In genomic region chr11:76733906-76734305, GRCh38 we compare ENCODE assay signal across 8 cellular contexts. TPM values are rescaled to one million over a fixed set of nuclear protein-coding genes. Genes with fewer than 3 reads are reported as not detected.
DNase-seq lines count a peak whose midpoint lies in the region; ATAC-seq, FAIRE-seq and TF ChIP-seq lines count a peak whose summit lies in the region.
"Not testable (repeated sequence)": the region's sequence is repeated elsewhere in the genome, so short reads cannot be mapped to it uniquely, and the experiment has no call there.

No MANE protein-coding gene starts in this region.

- H3K27me3 ChIP-seq in keratinocyte (ENCODE audit: control insufficient read depth, extremely low read depth, insufficient read depth, low read length); small intestine (ENCODE audit: control insufficient read depth in 2 of 2, insufficient read depth in 2 of 2, low read length in 2 of 2): not testable (repeated sequence)

- H4K20me1 ChIP-seq in keratinocyte (ENCODE audit: control insufficient read depth, extremely low read depth, insufficient read depth, low read length) = not testable (repeated sequence)

- H3K36me3 ChIP-seq in keratinocyte (ENCODE audit: control insufficient read depth in 2 of 2, extremely low read depth in 1 of 2, insufficient read depth in 2 of 2, low read length in 2 of 2); small intestine (ENCODE audit: control insufficient read depth in 2 of 2, insufficient read depth in 2 of 2, low read length in 2 of 2): not testable (repeated sequence)

- peaks cover 28 to 29% of the 10 kb centered on the region in 2 donors for H3K27me3 Mint-ChIP-seq in effector memory CD8-positive, alpha-beta T cell

- not testable (repeated sequence) for H3K79me2 ChIP-seq in keratinocyte (ENCODE audit: control insufficient read depth, insufficient read depth, low read length)

- DNase-seq in AG09309 (ENCODE audit: low read depth) = peak; percentile 10
- DNase-seq in NCI-H128 (lab: John Stamatoyannopoulos, UW; ENCODE audit: unreplicated experiment) = peak; percentile 91
- peak; percentile 69 for DNase-seq in RKO (ENCODE audit: low spot score)
- DNase-seq in activated CD8-positive, alpha-beta memory T cell treated with anti-CD3 and anti-CD28 coated beads, Interleukin-2, amount 50 U/mL, for 48 hours = peak; percentile 67
- peak; percentile 15 to 43 (median 30) for DNase-seq in effector memory CD8-positive, alpha-beta T cell
- peak; percentile 49 for DNase-seq in keratinocyte (ENCODE audit: low read depth, low spot score)
- DNase-seq in small intestine = peak; percentile 93

- not testable (repeated sequence) for H2AFZ ChIP-seq in keratinocyte (ENCODE audit: control insufficient read depth, low read length)

- not testable (repeated sequence) for H3K9me3 Mint-ChIP-seq in effector memory CD8-positive, alpha-beta T cell

- peak; percentile 51 for ATAC-seq in GM18868 (IDR thresholded peaks at IDR 0.05; ENCODE audit: unreplicated experiment)
- peak; percentile 71 for ATAC-seq in effector memory CD8-positive, alpha-beta T cell (replicated peaks)

- not testable (repeated sequence) for H3K4me1 ChIP-seq in keratinocyte (ENCODE audit: control insufficient read depth, extremely low read depth, insufficient read depth, low read length); small intestine (ENCODE audit: control insufficient read depth in 2 of 2, insufficient read depth in 1 of 2, low read depth in 1 of 2, low read length in 1 of 2)

- H3K9me1 ChIP-seq in keratinocyte (ENCODE audit: control insufficient read depth, extremely low read depth, insufficient read depth, low read length) = not testable (repeated sequence)

- peak; percentile 61 for TF ChIP-seq CTCF in AG09309 (IDR thresholded peaks at IDR 0.05; ENCODE audit: control insufficient read depth, insufficient read depth, low read depth, low read length, missing control alignments)
- peak; percentile 40 to 63 (median 46) for TF ChIP-seq CTCF in keratinocyte (optimal IDR thresholded peaks at IDR 0.05 in 1 of 3, IDR thresholded peaks at IDR 0.05 in 1 of 3, conservative IDR thresholded peaks at IDR 0.05 in 1 of 3; ENCODE audit: extremely low read depth in 1 of 3, insufficient read depth in 2 of 3, low read length in 3 of 3)

- H3K4me3 Mint-ChIP-seq in effector memory CD8-positive, alpha-beta T cell = not testable (repeated sequence)

- H3K9me3 ChIP-seq in keratinocyte (ENCODE audit: control insufficient read depth, low read depth, low read length); small intestine (ENCODE audit: control insufficient read depth, low read depth): not testable (repeated sequence)

- not testable (repeated sequence) for H3K4me1 Mint-ChIP-seq in effector memory CD8-positive, alpha-beta T cell (ENCODE audit: low read depth in 2 of 2)

- dilution Hi-C loops in keratinocyte (cut with MboI; ENCODE audit: extremely low pct_ligation_motif_present, low sequenced_read_pairs) = not testable (repeated sequence)

- H3K4me3 ChIP-seq in AG09309 (ENCODE audit: control insufficient read depth, low read depth, low read length); keratinocyte (ENCODE audit: control insufficient read depth in 2 of 3, extremely low read depth in 1 of 3, insufficient read depth in 2 of 3, low read depth in 1 of 3, low read length in 3 of 3); small intestine (ENCODE audit: low read depth in 1 of 2, low read length in 2 of 2): not testable (repeated sequence)

- H3K9ac ChIP-seq in keratinocyte (ENCODE audit: control insufficient read depth, extremely low read depth, insufficient read depth, low read length) = not testable (repeated sequence)

- H3K4me2 ChIP-seq in keratinocyte (ENCODE audit: control insufficient read depth, extremely low read depth, insufficient read depth, low read depth, low read length) = not testable (repeated sequence)

- 12 to 27% (median 22%) methylated on average over 2 to 3 of the region's 3 CpGs for WGBS in small intestine, 3 donors

- not testable (repeated sequence) for H3K27ac ChIP-seq in keratinocyte (ENCODE audit: control insufficient read depth, insufficient read depth, low read length); small intestine (ENCODE audit: low read depth in 1 of 2, low read length in 1 of 2)

- H3K27ac Mint-ChIP-seq in effector memory CD8-positive, alpha-beta T cell = not testable (repeated sequence)

- FAIRE-seq in keratinocyte (lab: Jason Lieb, UNC); small intestine (lab: Jason Lieb, UNC): not testable (repeated sequence)

- not testable (repeated sequence) for H3K36me3 Mint-ChIP-seq in effector memory CD8-positive, alpha-beta T cell (ENCODE audit: insufficient read depth)

RNA-seq across cellular contexts. Expression of gene TSKU, which starts 49.2 kb away (rescaled TPM):
- polyA plus RNA-seq in keratinocyte = 22.8 to 36.1 TPM (median 35.8 TPM) in 3 replicates
- polyA plus RNA-seq in keratinocyte (2011; ENCODE audit: low read depth) = 3.6 TPM
- 23.3 and 32.4 TPM in 2 replicates for polyA plus RNA-seq in keratinocyte (2011; cell fraction: cytosol; rRNA removed)
- polyA plus RNA-seq in keratinocyte (2011; cell fraction: nucleus; rRNA removed) = 46.7 and 64.8 TPM in 2 replicates
- polyA plus RNA-seq in keratinocyte (2012; ENCODE audit: low replicate concordance) = 24.0 and 42.3 TPM in 2 replicates
- polyA minus RNA-seq in keratinocyte = 27.5 to 79.8 TPM (median 38.8 TPM) in 3 replicates
- polyA minus RNA-seq in keratinocyte (2011; cell fraction: cytosol; rRNA and poly(A)+ RNA removed) = 58.9 TPM
- polyA minus RNA-seq in keratinocyte (2011; cell fraction: nucleus; rRNA and poly(A)+ RNA removed) = 52.7 and 54.9 TPM in 2 replicates
- polyA plus RNA-seq in small intestine = 10 to 100 TPM; 21.9 to 42.7 (median 22.8) TPM

Comparison
In these comparisons a context has a peak if more than half of its experiments do, and no peak if none do; other contexts are left out.
1. DNase-seq: peak in every context shown above with its lines; median percentile 93 in small intestine; 91 in NCI-H128; 69 in RKO; 67 in activated CD8-positive, alpha-beta memory T cell treated with anti-CD3 and anti-CD28 coated beads, Interleukin-2, amount 50 U/mL, for 48 hours; 49 in keratinocyte; 30 in effector memory CD8-positive, alpha-beta T cell; 10 in AG09309.